In genomic region chr2:236054661-236055060, GRCh38 we compare ENCODE assay signal across 1 cellular context.
TF ChIP-seq lines count a peak whose summit lies in the region.

No MANE protein-coding gene starts in this region.

TF ChIP-seq in WTC11, 78 proteins besides CTCF, POLR2A, EP300 and RAD21 (continued from another document):
- TF ChIP-seq ATF6 (CRISPR knock-in tag; IDR thresholded peaks at IDR 0.05) = no peak
